In the genomic region with DNA sequence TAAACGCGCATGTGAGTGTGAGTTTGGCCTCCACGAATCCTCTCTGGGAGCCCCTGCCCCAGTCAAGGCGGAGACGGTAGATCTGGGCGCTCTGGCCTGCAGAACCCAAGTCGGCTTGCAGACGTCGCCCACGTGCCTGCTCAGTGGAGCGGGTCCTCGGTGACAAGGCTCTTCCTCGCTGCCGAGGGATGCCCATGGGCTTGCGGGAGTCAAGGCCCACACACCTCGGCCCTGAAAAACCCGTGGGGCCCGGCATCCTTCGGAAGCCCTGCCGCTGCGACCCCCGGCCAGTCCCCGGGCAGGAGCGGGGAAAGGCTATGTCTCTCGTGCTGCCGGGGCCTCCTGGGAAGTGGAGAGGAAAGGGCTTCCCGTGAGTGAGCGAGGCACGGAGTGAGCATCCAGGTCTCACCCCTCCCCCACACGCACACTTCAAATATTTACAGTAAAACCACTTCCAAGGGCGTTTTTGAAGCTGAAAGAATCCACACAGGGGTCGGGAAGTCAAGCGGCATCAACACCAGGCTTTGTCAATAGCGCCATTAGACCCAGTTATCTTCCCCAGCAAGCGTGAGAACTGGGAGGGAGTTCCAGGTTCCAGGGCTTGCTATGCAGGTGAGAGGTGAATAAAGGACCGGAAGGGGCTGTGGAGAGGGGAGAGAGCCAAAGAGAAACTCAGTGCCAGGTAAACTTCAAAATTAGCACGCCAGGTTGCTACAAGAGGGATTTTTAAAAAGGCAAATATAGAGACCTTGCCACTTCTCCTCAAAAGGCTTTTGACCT, we compare ENCODE assay signal across 10 cellular contexts. TPM values are rescaled to one million over a fixed set of nuclear protein-coding genes. Genes with fewer than 3 reads are reported as not detected.
A peak's percentile ranks its signal among the peaks of the same experiment; 100 is the strongest.
DNase-seq lines count a peak whose midpoint lies in the region; ATAC-seq and TF ChIP-seq lines count a peak whose summit lies in the region.
"Had no signal": no experiment of that assay in that cellular context is flagged by ENCODE, and none has a peak within 500 bp of the region (broad histone marks: within the 10 kb centered on the region; RNA-seq: fewer than 3 reads in every experiment).

No MANE protein-coding gene starts in this region.

- H3K4me3 Mint-ChIP-seq in activated T-cell treated with anti-CD3 and anti-CD28 coated beads, Interleukin-2, amount 50 U/mL, for 4 hours = peak overlapping the region; percentile 29
- H3K4me3 Mint-ChIP-seq in endothelial cell (ENCODE audit: unreplicated experiment) = peak overlapping the region; percentile 85

- no peaks in the 10 kb centered on the region for H3K36me3 Mint-ChIP-seq in activated T-cell treated with anti-CD3 and anti-CD28 coated beads, Interleukin-2, amount 50 U/mL, for 4 hours (ENCODE audit: insufficient read depth)
- H3K36me3 Mint-ChIP-seq in endothelial cell (ENCODE audit: low read depth, unreplicated experiment) = no peaks in the 10 kb centered on the region

- no peak overlapping the region for H3K27ac ChIP-seq in suprapubic skin

- no peak for ATAC-seq in activated T-cell treated with anti-CD3 and anti-CD28 coated beads, Interleukin-2, amount 50 U/mL, for 4 hours

- WGBS in suprapubic skin = 3% methylated on average over 23 of the region's 37 CpGs

- peaks cover 18% of the 10 kb centered on the region for H3K4me1 Mint-ChIP-seq in activated T-cell treated with anti-CD3 and anti-CD28 coated beads, Interleukin-2, amount 50 U/mL, for 4 hours (ENCODE audit: low read depth)
- H3K4me1 Mint-ChIP-seq in endothelial cell (ENCODE audit: unreplicated experiment) = peaks cover 29% of the 10 kb centered on the region

- peaks cover 74% of the 10 kb centered on the region for H3K27me3 Mint-ChIP-seq in activated T-cell treated with anti-CD3 and anti-CD28 coated beads, Interleukin-2, amount 50 U/mL, for 4 hours (ENCODE audit: low read depth)
- peaks cover 31% of the 10 kb centered on the region for H3K27me3 Mint-ChIP-seq in endothelial cell (ENCODE audit: unreplicated experiment)

- no peak for DNase-seq in activated T-cell treated with anti-CD3 and anti-CD28 coated beads, Interleukin-2, amount 50 U/mL, for 4 hours
- no peak for DNase-seq in activated T-cell treated with anti-CD3 and anti-CD28 coated beads, Interleukin-2, amount 50 U/mL, for 1 hour
- DNase-seq in NCI-H510A (lab: John Stamatoyannopoulos, UW) (peak; percentile 49), endothelial cell (ENCODE audit: low spot score) (no peak), suprapubic skin (ENCODE audit: low spot score in 2 of 2) (peak; percentile 49 to 65), ecto neural progenitor cell (ENCODE audit: low spot score) (no peak), superior temporal gyrus (ENCODE audit: extremely low spot score) (no peak), NCI-H1694 (lab: John Stamatoyannopoulos, UW) (no peak)
- DNase-seq: DND-41 had no signal

- H3K4me3 ChIP-seq in suprapubic skin = peak overlapping the region; percentile 60

- H3K27ac Mint-ChIP-seq in endothelial cell (ENCODE audit: unreplicated experiment) = peak overlapping the region; percentile 21

- peaks cover 98% of the 10 kb centered on the region for H3K27me3 ChIP-seq in suprapubic skin

- TF ChIP-seq CTCF in endothelial cell (IDR thresholded peaks at IDR 0.05; ENCODE audit: unreplicated experiment) (no peak), suprapubic skin (IDR thresholded peaks at IDR 0.05) (no peak)

- no peaks in the 10 kb centered on the region for H3K9me3 ChIP-seq in suprapubic skin

- no peak for TF ChIP-seq EP300 in suprapubic skin (IDR thresholded peaks at IDR 0.05)

- peaks cover 25% of the 10 kb centered on the region for H3K4me1 ChIP-seq in suprapubic skin

- H3K36me3 ChIP-seq in suprapubic skin = no peaks in the 10 kb centered on the region

- H3K9me3 Mint-ChIP-seq in activated T-cell treated with anti-CD3 and anti-CD28 coated beads, Interleukin-2, amount 50 U/mL, for 4 hours = no peaks in the 10 kb centered on the region
- H3K9me3 Mint-ChIP-seq in endothelial cell (ENCODE audit: unreplicated experiment) = no peaks in the 10 kb centered on the region

- TF ChIP-seq POLR2A in suprapubic skin (IDR thresholded peaks at IDR 0.05) = no peak

RNA-seq across cellular contexts. Expression of a gene that starts 1.1 kb away (rescaled TPM):
- total RNA-seq in activated T-cell treated with anti-CD3 and anti-CD28 coated beads, Interleukin-2, amount 50 U/mL, for 4 hours = not detected
- total RNA-seq in endothelial cell (ENCODE audit: unreplicated experiment) (3.8 TPM), suprapubic skin (under 1 TPM in 1 of 4 donors, not detected in 3; 0.56 TPM)
- total RNA-seq: fibroblast of lung had no signal

Comparison
In these comparisons a context has a peak if more than half of its experiments do, and no peak if none do; other contexts are left out.
1. DNase-seq: peak in NCI-H510A (single experiment) and suprapubic skin (2 of 2); none in activated T-cell treated with anti-CD3 and anti-CD28 coated beads, Interleukin-2, amount 50 U/mL, for 4 hours (single experiment), activated T-cell treated with anti-CD3 and anti-CD28 coated beads, Interleukin-2, amount 50 U/mL, for 1 hour (single experiment), endothelial cell (single experiment), ecto neural progenitor cell (single experiment), superior temporal gyrus (single experiment) and NCI-H1694 (single experiment).